ENCODE assay signal across 10 cellular contexts in the genomic region with DNA sequence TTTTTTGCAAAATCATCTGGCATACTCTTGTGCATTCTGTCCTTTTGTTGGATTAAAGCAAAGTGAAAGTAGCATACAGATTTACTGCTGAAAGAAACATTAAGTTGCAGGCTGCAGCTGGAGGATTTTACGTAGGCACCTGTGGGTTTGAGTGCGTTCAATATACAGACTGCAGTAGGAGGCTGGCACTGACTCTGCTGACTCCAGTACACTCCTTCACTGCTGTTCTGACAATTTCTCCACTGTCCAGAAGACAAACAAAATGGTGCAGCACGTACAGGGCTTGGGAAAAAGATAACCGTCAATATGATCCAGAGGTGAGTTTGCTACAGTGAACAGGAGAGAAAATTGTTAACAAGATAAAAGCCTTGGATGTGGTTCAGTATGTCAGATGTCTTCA.
A peak's percentile ranks its signal among the peaks of the same experiment; 100 is the strongest.
DNase-seq lines count a peak whose midpoint lies in the region; ATAC-seq and TF ChIP-seq lines count a peak whose summit lies in the region.
"Had no signal": no experiment of that assay in that cellular context is flagged by ENCODE, and none has a peak within 500 bp of the region (broad histone marks: within the 10 kb centered on the region; RNA-seq: fewer than 3 reads in every experiment).

No MANE protein-coding gene starts in this region.

- no peak for TF ChIP-seq POLR2A in Peyer's patch (IDR thresholded peaks at IDR 0.05)

- H3K36me3 ChIP-seq in DND-41 (ENCODE audit: insufficient read depth, low read length) (no peaks in the 10 kb centered on the region), MM.1S (replicated peaks; ENCODE audit: insufficient read depth, low read length) (no peaks in the 10 kb centered on the region), left lung (no peaks in the 10 kb centered on the region), Peyer's patch (no peaks in the 10 kb centered on the region)
- H3K36me3 ChIP-seq: neural progenitor cell had no signal

- H3F3A ChIP-seq in MM.1S (ENCODE audit: insufficient read depth, low read length), result no peaks in the 10 kb centered on the region

- H3K4me2 ChIP-seq in DND-41 (ENCODE audit: insufficient read depth, low read length) (no peak overlapping the region), MM.1S (ENCODE audit: low read depth, low read length) (peak overlapping the region; percentile 79)
- H3K4me2 ChIP-seq: neural progenitor cell had no signal

- H3K27me3 ChIP-seq in DND-41 (ENCODE audit: insufficient read depth, low read length, poor library complexity), result no peaks in the 10 kb centered on the region
- no peaks in the 10 kb centered on the region for H3K27me3 ChIP-seq in MM.1S (replicated peaks; ENCODE audit: insufficient read depth, low read length)
- no peaks in the 10 kb centered on the region for H3K27me3 ChIP-seq in left lung
- H3K27me3 ChIP-seq in Peyer's patch, result no peaks in the 10 kb centered on the region
- H3K27me3 ChIP-seq: neural progenitor cell had no signal

- intact Hi-C loops in left lung (cut with DNase I), result no loop called here

- H2AFZ ChIP-seq in DND-41 (ENCODE audit: low read depth, low read length) (no peak overlapping the region), MM.1S (ENCODE audit: low read length) (0 out of 2 replicates have a peak overlapping the region, but pooled peaks have one; percentile 4)
- H2AFZ ChIP-seq: neural progenitor cell had no signal

- in situ Hi-C loops in G401 (cut with HindIII; ENCODE audit: low sequenced_read_pairs), result no loop called here

- H3K79me2 ChIP-seq in DND-41 (ENCODE audit: insufficient read depth, low read length), result no peaks in the 10 kb centered on the region
- no peaks in the 10 kb centered on the region for H3K79me2 ChIP-seq in MM.1S (ENCODE audit: low read length)

- no peaks in the 10 kb centered on the region for H3K9me3 ChIP-seq in DND-41 (ENCODE audit: insufficient read depth, low read length, severe bottlenecking)
- no peaks in the 10 kb centered on the region for H3K9me3 ChIP-seq in MM.1S (replicated peaks; ENCODE audit: insufficient read depth, low read length)
- H3K9me3 ChIP-seq in left lung, result no peaks in the 10 kb centered on the region
- H3K9me3 ChIP-seq in Peyer's patch, result no peaks in the 10 kb centered on the region

- H3K27ac ChIP-seq in DND-41 (ENCODE audit: low read length), result no peak overlapping the region
- H3K27ac ChIP-seq in MM.1S (ENCODE audit: low read length), result peak overlapping the region; percentile 54
- no peak overlapping the region for H3K27ac ChIP-seq in left lung
- H3K27ac ChIP-seq in Peyer's patch, result no peak overlapping the region
- H3K27ac ChIP-seq: neural progenitor cell had no signal

- no peaks in the 10 kb centered on the region for H4K20me1 ChIP-seq in DND-41 (ENCODE audit: insufficient read depth, low read length)
- H4K20me1 ChIP-seq in MM.1S (ENCODE audit: insufficient read depth, low read length), result no peaks in the 10 kb centered on the region

- H3K4me3 ChIP-seq in DND-41 (ENCODE audit: low read depth in 1 of 2, low read length in 2 of 2) (no peak overlapping the region), MM.1S (ENCODE audit: low read length) (peak overlapping the region; percentile 48), left lung (no peak overlapping the region), Peyer's patch (no peak overlapping the region)
- H3K4me3 ChIP-seq: neural progenitor cell had no signal

- TF ChIP-seq CTCF in DND-41 (IDR thresholded peaks at IDR 0.05; ENCODE audit: borderline replicate concordance, extremely low read depth, low read length, poor library complexity, severe bottlenecking) (no peak), MM.1S (IDR thresholded peaks at IDR 0.05; ENCODE audit: low read length) (no peak), left lung (IDR thresholded peaks at IDR 0.05) (no peak), Peyer's patch (IDR thresholded peaks at IDR 0.05) (no peak)

- no peaks in the 10 kb centered on the region for H3K9me2 ChIP-seq in MM.1S (replicated peaks; ENCODE audit: insufficient read depth, low read length)

- H3K4me1 ChIP-seq in DND-41 (ENCODE audit: insufficient read depth, low read length), result 0 out of 2 replicates have a peak, but pooled peaks cover 3% of the 10 kb centered on the region
- peaks cover 23% of the 10 kb centered on the region for H3K4me1 ChIP-seq in MM.1S (ENCODE audit: low read length)
- H3K4me1 ChIP-seq in left lung, result peaks cover 0 to 14% of the 10 kb centered on the region in 2 donors
- no peaks in the 10 kb centered on the region for H3K4me1 ChIP-seq in Peyer's patch

- DNase-seq in DND-41 (peak; percentile 9), MM.1S (peak; percentile 76), SHP77 (lab: John Stamatoyannopoulos, UW) (peak; percentile 15 to 68), left lung (no peak), amniotic stem cell (lab: John Stamatoyannopoulos, UW) (no peak), Peyer's patch (no peak), G401 (ENCODE audit: low spot score) (no peak)
- DNase-seq in activated T-cell treated with anti-CD3 and anti-CD28 coated beads, Interleukin-2, amount 50 U/mL, for 48 hours, result no peak
- DNase-seq: MV-4-11 had no signal

- no peak overlapping the region for H3K9ac ChIP-seq in DND-41 (ENCODE audit: low read depth, low read length)
- peak overlapping the region; percentile 39 for H3K9ac ChIP-seq in MM.1S (ENCODE audit: low read length)
- H3K9ac ChIP-seq: neural progenitor cell had no signal

- ATAC-seq in DND-41 (ENCODE audit: insufficient read depth, low read depth), result peak; percentile 60; the same call in 1 of the 3 replicates
- ATAC-seq in left lung, result peak; percentile 65

Comparison
In these comparisons a context has a peak if more than half of its experiments do, and no peak if none do; other contexts are left out.
1. DNase-seq: peak in DND-41 (single experiment), MM.1S (single experiment) and SHP77 (2 of 2); none in left lung (0 of 2), amniotic stem cell (single experiment), Peyer's patch (0 of 3), activated T-cell treated with anti-CD3 and anti-CD28 coated beads, Interleukin-2, amount 50 U/mL, for 48 hours (0 of 2) and G401 (single experiment).